In genomic region chr9:5502553-5502952, GRCh38 we compare ENCODE assay signal across 28 cellular contexts. TPM values are rescaled to one million over a fixed set of nuclear protein-coding genes. Genes with fewer than 3 reads are reported as not detected.
"Had no signal": no experiment of that assay in that cellular context is flagged by ENCODE, and none has a peak within 500 bp of the region (broad histone marks: within the 10 kb centered on the region; RNA-seq: fewer than 3 reads in every experiment).

No MANE protein-coding gene starts in this region.

- H3K27me3 Mint-ChIP-seq: progenitor cell of endocrine pancreas; stimulated activated memory B cell treated with anti-CD40 and anti-IgM and Interleukin-4, amounts not matched to agents 10 μg/mL and 1 μg/mL and 100 μg/mL, for 72 hours had no signal

- H3K4me2 ChIP-seq: hepatocyte had no signal

- ATAC-seq: foreskin keratinocyte; gastroesophageal sphincter; left lung; mucosa of descending colon; stimulated activated memory B cell treated with anti-CD40 and anti-IgM and Interleukin-4, amounts not matched to agents 10 μg/mL and 1 μg/mL and 100 μg/mL, for 72 hours; stimulated activated naive CD8-positive, alpha-beta T cell treated with anti-CD3 and anti-CD28 coated beads, Interleukin-15, Interleukin-2, amounts not matched to agents 100 U/mL and 50 U/mL, for 24 hours had no signal

- DNase-seq: colonic mucosa; dermis blood vessel endothelial cell; effector memory CD4-positive, alpha-beta T cell; foreskin keratinocyte; kidney; lower lobe of right lung; mucosa of descending colon; naive B cell; spleen; stimulated activated CD4-positive, alpha-beta T cell treated with anti-CD3 and anti-CD28 coated beads, Interleukin-4, amount 100 ng/mL, for 4 hours; stimulated activated naive CD8-positive, alpha-beta T cell treated with anti-CD3 and anti-CD28 coated beads, Interleukin-15, Interleukin-2, amounts not matched to agents 100 U/mL and 50 U/mL, for 24 hours; substantia nigra; testis; tibial artery had no signal

- H3K36me3 ChIP-seq: colonic mucosa, esophagus muscularis mucosa, gastroesophageal sphincter, heart left ventricle, left lung, lower lobe of right lung, spleen, tibial artery, upper lobe of left lung had no signal

- H3K9me3 ChIP-seq: colonic mucosa, esophagus muscularis mucosa, gastroesophageal sphincter, left lung, lower lobe of right lung, mucosa of descending colon, spleen, testis, tibial artery, upper lobe of left lung had no signal

- H3K4me1 Mint-ChIP-seq: neural crest cell; stimulated activated memory B cell treated with anti-CD40 and anti-IgM and Interleukin-4, amounts not matched to agents 10 μg/mL and 1 μg/mL and 100 μg/mL, for 72 hours had no signal

- H3K9me3 Mint-ChIP-seq: natural killer cell treated with Interleukin-12 subunit alpha and Interleukin-12 subunit beta and Interleukin-15 and Interleukin-18, amount 100 ng/mL, for 72 hours had no signal

- H3K36me3 Mint-ChIP-seq: mesothelial cell of epicardium had no signal

- H3K27ac Mint-ChIP-seq: memory B cell; mesothelial cell of epicardium; naive B cell; natural killer cell treated with Interleukin-12 subunit alpha and Interleukin-12 subunit beta and Interleukin-15 and Interleukin-18, amount 100 ng/mL, for 72 hours; progenitor cell of endocrine pancreas; stimulated activated memory B cell treated with anti-CD40 and anti-IgM and Interleukin-4, amounts not matched to agents 10 μg/mL and 1 μg/mL and 100 μg/mL, for 72 hours had no signal

- H3K27ac ChIP-seq: colonic mucosa, esophagus muscularis mucosa, foreskin keratinocyte, hepatocyte, parathyroid adenoma, skin epidermis, spleen, testis, tibial artery had no signal

- H3K27me3 ChIP-seq: colonic mucosa, esophagus muscularis mucosa, foreskin keratinocyte, gastroesophageal sphincter, heart left ventricle, hepatocyte, left lung, spleen, testis, tibial artery, upper lobe of left lung had no signal

- H3K4me3 ChIP-seq: colonic mucosa, esophagus muscularis mucosa, gastroesophageal sphincter, heart left ventricle, hepatocyte, left lung, lower lobe of right lung, mucosa of descending colon, skin epidermis, spleen, testis, tibial artery, upper lobe of left lung had no signal

- H2AFZ ChIP-seq: hepatocyte, parathyroid adenoma had no signal

- H3K4me3 Mint-ChIP-seq: memory B cell; mesothelial cell of epicardium; naive B cell; natural killer cell treated with Interleukin-12 subunit alpha and Interleukin-12 subunit beta and Interleukin-15 and Interleukin-18, amount 100 ng/mL, for 72 hours; neural crest cell; stimulated activated memory B cell treated with anti-CD40 and anti-IgM and Interleukin-4, amounts not matched to agents 10 μg/mL and 1 μg/mL and 100 μg/mL, for 72 hours had no signal

- H3K9ac ChIP-seq: parathyroid adenoma had no signal

- H3K4me1 ChIP-seq: colonic mucosa, parathyroid adenoma, tibial artery had no signal

RNA-seq across cellular contexts. Expression of gene PDCD1LG2, which starts 7.8 kb away (rescaled TPM):
- total RNA-seq: hepatocyte, mesothelial cell of epicardium, neural crest cell, progenitor cell of endocrine pancreas had no signal
- polyA plus RNA-seq: hepatocyte had no signal

RNA-seq across cellular contexts. Expression of gene CD274, which starts 52.2 kb away (rescaled TPM):
- total RNA-seq: neural crest cell had no signal
- polyA plus RNA-seq: hepatocyte had no signal
